Comparison of ENCODE assay signal across 2 cellular contexts in the genomic region with DNA sequence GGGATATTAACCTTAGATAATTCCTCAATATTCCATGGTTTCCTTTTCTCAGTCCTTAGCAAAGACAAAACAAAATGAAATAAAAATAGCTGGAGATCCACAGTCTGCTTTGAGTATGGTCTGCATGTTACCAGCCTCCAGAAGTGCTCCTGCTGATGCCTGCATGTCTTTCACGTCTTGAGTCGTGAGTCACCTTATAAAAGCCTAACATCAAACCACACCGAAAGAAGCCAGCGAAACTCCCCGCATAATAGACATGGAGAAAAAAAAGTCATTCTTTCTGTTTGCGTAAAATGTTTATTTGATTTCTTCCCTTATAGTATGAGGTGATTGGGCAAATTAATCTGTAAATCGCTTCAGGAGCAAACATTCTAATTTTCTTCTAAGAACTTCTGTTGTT.
TF ChIP-seq lines count a peak whose summit lies in the region.

No MANE protein-coding gene starts in this region.

TF ChIP-seq in H1, 55 proteins besides CTCF, POLR2A, EP300 and RAD21 (continued from another document and continues in another):
- TF ChIP-seq, protein P1, sequence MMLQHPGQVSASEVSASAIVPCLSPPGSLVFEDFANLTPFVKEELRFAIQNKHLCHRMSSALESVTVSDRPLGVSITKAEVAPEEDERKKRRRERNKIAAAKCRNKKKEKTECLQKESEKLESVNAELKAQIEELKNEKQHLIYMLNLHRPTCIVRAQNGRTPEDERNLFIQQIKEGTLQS (IDR thresholded peaks at IDR 0.05; ENCODE audit: insufficient read depth, low read depth, low read length) = no peak
- no peak for TF ChIP-seq TAF1 (IDR thresholded peaks at IDR 0.05; ENCODE audit: low read depth, low read length)
- no peak for TF ChIP-seq CHD1 (IDR thresholded peaks at IDR 0.05; ENCODE audit: low read depth, low read length)
- TF ChIP-seq HDAC2 (IDR thresholded peaks at IDR 0.05; ENCODE audit: borderline replicate concordance in 1 of 2, low read depth in 2 of 2, low read length in 2 of 2) = no peak
- no peak for TF ChIP-seq MAFK (IDR thresholded peaks at IDR 0.05; ENCODE audit: low read depth, low read length)
- no peak for TF ChIP-seq PHF8 (conservative IDR thresholded peaks at IDR 0.05; ENCODE audit: low read depth, low read length)
- TF ChIP-seq CREB1 (IDR thresholded peaks at IDR 0.05) = no peak
- no peak for TF ChIP-seq SP2 (IDR thresholded peaks at IDR 0.05; ENCODE audit: low read length)
- TF ChIP-seq CBX8 (IDR thresholded peaks at IDR 0.05; ENCODE audit: borderline replicate concordance, low read depth, low read length) = no peak
- no peak for TF ChIP-seq RNF2 (IDR thresholded peaks at IDR 0.05; ENCODE audit: borderline replicate concordance, low read depth, low read length, missing control alignments, poor library complexity, severe bottlenecking)
- TF ChIP-seq BCL11A (IDR thresholded peaks at IDR 0.05; ENCODE audit: low read depth in 2 of 2, low read length in 2 of 2) = no peak
- TF ChIP-seq TBP (IDR thresholded peaks at IDR 0.05; ENCODE audit: low read depth, low read length) = no peak
- TF ChIP-seq KDM1A (IDR thresholded peaks at IDR 0.05; ENCODE audit: borderline replicate concordance, low read length) = no peak
- TF ChIP-seq JUN (IDR thresholded peaks at IDR 0.05; ENCODE audit: low read depth, low read length) = no peak
- TF ChIP-seq, protein P2, sequence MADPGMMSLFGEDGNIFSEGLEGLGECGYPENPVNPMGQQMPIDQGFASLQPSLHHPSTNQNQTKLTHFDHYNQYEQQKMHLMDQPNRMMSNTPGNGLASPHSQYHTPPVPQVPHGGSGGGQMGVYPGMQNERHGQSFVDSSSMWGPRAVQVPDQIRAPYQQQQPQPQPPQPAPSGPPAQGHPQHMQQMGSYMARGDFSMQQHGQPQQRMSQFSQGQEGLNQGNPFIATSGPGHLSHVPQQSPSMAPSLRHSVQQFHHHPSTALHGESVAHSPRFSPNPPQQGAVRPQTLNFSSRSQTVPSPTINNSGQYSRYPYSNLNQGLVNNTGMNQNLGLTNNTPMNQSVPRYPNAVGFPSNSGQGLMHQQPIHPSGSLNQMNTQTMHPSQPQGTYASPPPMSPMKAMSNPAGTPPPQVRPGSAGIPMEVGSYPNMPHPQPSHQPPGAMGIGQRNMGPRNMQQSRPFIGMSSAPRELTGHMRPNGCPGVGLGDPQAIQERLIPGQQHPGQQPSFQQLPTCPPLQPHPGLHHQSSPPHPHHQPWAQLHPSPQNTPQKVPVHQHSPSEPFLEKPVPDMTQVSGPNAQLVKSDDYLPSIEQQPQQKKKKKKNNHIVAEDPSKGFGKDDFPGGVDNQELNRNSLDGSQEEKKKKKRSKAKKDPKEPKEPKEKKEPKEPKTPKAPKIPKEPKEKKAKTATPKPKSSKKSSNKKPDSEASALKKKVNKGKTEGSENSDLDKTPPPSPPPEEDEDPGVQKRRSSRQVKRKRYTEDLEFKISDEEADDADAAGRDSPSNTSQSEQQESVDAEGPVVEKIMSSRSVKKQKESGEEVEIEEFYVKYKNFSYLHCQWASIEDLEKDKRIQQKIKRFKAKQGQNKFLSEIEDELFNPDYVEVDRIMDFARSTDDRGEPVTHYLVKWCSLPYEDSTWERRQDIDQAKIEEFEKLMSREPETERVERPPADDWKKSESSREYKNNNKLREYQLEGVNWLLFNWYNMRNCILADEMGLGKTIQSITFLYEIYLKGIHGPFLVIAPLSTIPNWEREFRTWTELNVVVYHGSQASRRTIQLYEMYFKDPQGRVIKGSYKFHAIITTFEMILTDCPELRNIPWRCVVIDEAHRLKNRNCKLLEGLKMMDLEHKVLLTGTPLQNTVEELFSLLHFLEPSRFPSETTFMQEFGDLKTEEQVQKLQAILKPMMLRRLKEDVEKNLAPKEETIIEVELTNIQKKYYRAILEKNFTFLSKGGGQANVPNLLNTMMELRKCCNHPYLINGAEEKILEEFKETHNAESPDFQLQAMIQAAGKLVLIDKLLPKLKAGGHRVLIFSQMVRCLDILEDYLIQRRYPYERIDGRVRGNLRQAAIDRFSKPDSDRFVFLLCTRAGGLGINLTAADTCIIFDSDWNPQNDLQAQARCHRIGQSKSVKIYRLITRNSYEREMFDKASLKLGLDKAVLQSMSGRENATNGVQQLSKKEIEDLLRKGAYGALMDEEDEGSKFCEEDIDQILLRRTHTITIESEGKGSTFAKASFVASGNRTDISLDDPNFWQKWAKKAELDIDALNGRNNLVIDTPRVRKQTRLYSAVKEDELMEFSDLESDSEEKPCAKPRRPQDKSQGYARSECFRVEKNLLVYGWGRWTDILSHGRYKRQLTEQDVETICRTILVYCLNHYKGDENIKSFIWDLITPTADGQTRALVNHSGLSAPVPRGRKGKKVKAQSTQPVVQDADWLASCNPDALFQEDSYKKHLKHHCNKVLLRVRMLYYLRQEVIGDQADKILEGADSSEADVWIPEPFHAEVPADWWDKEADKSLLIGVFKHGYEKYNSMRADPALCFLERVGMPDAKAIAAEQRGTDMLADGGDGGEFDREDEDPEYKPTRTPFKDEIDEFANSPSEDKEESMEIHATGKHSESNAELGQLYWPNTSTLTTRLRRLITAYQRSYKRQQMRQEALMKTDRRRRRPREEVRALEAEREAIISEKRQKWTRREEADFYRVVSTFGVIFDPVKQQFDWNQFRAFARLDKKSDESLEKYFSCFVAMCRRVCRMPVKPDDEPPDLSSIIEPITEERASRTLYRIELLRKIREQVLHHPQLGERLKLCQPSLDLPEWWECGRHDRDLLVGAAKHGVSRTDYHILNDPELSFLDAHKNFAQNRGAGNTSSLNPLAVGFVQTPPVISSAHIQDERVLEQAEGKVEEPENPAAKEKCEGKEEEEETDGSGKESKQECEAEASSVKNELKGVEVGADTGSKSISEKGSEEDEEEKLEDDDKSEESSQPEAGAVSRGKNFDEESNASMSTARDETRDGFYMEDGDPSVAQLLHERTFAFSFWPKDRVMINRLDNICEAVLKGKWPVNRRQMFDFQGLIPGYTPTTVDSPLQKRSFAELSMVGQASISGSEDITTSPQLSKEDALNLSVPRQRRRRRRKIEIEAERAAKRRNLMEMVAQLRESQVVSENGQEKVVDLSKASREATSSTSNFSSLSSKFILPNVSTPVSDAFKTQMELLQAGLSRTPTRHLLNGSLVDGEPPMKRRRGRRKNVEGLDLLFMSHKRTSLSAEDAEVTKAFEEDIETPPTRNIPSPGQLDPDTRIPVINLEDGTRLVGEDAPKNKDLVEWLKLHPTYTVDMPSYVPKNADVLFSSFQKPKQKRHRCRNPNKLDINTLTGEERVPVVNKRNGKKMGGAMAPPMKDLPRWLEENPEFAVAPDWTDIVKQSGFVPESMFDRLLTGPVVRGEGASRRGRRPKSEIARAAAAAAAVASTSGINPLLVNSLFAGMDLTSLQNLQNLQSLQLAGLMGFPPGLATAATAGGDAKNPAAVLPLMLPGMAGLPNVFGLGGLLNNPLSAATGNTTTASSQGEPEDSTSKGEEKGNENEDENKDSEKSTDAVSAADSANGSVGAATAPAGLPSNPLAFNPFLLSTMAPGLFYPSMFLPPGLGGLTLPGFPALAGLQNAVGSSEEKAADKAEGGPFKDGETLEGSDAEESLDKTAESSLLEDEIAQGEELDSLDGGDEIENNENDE (IDR thresholded peaks at IDR 0.05; ENCODE audit: insufficient replicate concordance, low read length) = no peak
- TF ChIP-seq CTBP2 (IDR thresholded peaks at IDR 0.05; ENCODE audit: borderline replicate concordance, insufficient read depth, insufficient read length, low read length) = no peak

TF ChIP-seq in SK-N-SH treated with all-trans-retinoic acid at 6 μM for 48 hours, 23 proteins besides CTCF, POLR2A, EP300 and RAD21 (continued from another document):
- TF ChIP-seq, protein P3, sequence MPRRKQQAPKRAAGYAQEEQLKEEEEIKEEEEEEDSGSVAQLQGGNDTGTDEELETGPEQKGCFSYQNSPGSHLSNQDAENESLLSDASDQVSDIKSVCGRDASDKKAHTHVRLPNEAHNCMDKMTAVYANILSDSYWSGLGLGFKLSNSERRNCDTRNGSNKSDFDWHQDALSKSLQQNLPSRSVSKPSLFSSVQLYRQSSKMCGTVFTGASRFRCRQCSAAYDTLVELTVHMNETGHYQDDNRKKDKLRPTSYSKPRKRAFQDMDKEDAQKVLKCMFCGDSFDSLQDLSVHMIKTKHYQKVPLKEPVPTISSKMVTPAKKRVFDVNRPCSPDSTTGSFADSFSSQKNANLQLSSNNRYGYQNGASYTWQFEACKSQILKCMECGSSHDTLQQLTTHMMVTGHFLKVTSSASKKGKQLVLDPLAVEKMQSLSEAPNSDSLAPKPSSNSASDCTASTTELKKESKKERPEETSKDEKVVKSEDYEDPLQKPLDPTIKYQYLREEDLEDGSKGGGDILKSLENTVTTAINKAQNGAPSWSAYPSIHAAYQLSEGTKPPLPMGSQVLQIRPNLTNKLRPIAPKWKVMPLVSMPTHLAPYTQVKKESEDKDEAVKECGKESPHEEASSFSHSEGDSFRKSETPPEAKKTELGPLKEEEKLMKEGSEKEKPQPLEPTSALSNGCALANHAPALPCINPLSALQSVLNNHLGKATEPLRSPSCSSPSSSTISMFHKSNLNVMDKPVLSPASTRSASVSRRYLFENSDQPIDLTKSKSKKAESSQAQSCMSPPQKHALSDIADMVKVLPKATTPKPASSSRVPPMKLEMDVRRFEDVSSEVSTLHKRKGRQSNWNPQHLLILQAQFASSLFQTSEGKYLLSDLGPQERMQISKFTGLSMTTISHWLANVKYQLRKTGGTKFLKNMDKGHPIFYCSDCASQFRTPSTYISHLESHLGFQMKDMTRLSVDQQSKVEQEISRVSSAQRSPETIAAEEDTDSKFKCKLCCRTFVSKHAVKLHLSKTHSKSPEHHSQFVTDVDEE (CRISPR knock-in tag; IDR thresholded peaks at IDR 0.05) = no peak
- TF ChIP-seq ZC3H10 (CRISPR knock-in tag; IDR thresholded peaks at IDR 0.05) = no peak
- no peak for TF ChIP-seq ISL1 (CRISPR knock-in tag; IDR thresholded peaks at IDR 0.05)
- TF ChIP-seq, protein P4, sequence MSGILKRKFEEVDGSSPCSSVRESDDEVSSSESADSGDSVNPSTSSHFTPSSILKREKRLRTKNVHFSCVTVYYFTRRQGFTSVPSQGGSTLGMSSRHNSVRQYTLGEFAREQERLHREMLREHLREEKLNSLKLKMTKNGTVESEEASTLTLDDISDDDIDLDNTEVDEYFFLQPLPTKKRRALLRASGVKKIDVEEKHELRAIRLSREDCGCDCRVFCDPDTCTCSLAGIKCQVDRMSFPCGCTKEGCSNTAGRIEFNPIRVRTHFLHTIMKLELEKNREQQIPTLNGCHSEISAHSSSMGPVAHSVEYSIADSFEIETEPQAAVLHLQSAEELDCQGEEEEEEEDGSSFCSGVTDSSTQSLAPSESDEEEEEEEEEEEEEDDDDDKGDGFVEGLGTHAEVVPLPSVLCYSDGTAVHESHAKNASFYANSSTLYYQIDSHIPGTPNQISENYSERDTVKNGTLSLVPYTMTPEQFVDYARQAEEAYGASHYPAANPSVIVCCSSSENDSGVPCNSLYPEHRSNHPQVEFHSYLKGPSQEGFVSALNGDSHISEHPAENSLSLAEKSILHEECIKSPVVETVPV (CRISPR knock-in tag; IDR thresholded peaks at IDR 0.05) = no peak
- no peak for TF ChIP-seq BACH2 (CRISPR knock-in tag; IDR thresholded peaks at IDR 0.05; ENCODE audit: borderline replicate concordance)
- no peak for TF ChIP-seq PPARA (CRISPR knock-in tag; IDR thresholded peaks at IDR 0.05; ENCODE audit: borderline replicate concordance)
- TF ChIP-seq, protein P5, sequence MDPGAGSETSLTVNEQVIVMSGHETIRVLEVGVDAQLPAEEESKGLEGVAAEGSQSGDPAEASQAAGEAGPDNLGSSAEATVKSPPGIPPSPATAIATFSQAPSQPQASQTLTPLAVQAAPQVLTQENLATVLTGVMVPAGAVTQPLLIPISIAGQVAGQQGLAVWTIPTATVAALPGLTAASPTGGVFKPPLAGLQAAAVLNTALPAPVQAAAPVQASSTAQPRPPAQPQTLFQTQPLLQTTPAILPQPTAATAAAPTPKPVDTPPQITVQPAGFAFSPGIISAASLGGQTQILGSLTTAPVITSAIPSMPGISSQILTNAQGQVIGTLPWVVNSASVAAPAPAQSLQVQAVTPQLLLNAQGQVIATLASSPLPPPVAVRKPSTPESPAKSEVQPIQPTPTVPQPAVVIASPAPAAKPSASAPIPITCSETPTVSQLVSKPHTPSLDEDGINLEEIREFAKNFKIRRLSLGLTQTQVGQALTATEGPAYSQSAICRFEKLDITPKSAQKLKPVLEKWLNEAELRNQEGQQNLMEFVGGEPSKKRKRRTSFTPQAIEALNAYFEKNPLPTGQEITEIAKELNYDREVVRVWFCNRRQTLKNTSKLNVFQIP (CRISPR knock-in tag; IDR thresholded peaks at IDR 0.05; ENCODE audit: borderline replicate concordance, low read depth) = no peak
- no peak for TF ChIP-seq CSDC2 (CRISPR knock-in tag; IDR thresholded peaks at IDR 0.05)
- no peak for TF ChIP-seq ARNTL (CRISPR knock-in tag; IDR thresholded peaks at IDR 0.05; ENCODE audit: borderline replicate concordance, low read depth)
- TF ChIP-seq ZNF70 (CRISPR knock-in tag; IDR thresholded peaks at IDR 0.05) = no peak
- no peak for TF ChIP-seq ZFP3 (CRISPR knock-in tag; IDR thresholded peaks at IDR 0.05)
- TF ChIP-seq RARB (CRISPR knock-in tag; IDR thresholded peaks at IDR 0.05) = no peak
- TF ChIP-seq OSR1 (CRISPR knock-in tag; IDR thresholded peaks at IDR 0.05) = no peak
